In the genomic region with DNA sequence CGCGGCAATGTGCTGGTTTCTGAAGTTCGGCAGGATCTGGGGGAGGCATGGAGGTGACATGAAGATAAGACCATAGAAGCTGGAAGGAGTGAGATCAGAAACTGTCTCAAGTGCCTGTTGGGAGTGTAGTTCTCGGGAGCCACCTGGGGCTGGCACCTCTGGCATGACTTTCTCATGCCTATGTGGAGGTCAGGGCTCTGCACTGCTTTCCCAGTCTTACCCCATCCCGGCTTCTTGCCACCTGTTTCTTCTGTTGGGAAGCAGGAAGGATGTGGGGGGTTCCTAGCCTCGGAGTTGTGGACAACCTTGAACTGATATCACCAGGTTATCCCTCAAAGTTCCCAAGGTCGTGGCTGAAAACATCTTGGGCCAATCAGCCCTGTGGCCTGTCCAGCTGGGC, we compare ENCODE assay signal across 14 cellular contexts. TPM values are rescaled to one million over a fixed set of nuclear protein-coding genes. Genes with fewer than 3 reads are reported as not detected.
DNase-seq lines count a peak whose midpoint lies in the region; ATAC-seq, FAIRE-seq and TF ChIP-seq lines count a peak whose summit lies in the region.
"Had no signal": no experiment of that assay in that cellular context is flagged by ENCODE, and none has a peak within 500 bp of the region (broad histone marks: within the 10 kb centered on the region; RNA-seq: fewer than 3 reads in every experiment).

No MANE protein-coding gene starts in this region.

- no peaks in the 10 kb centered on the region for H3K36me3 Mint-ChIP-seq in nephron (ENCODE audit: low read depth)
- H3K36me3 Mint-ChIP-seq: CD4-positive, CD25-positive, alpha-beta regulatory T cell had no signal

- no peaks in the 10 kb centered on the region for H3K79me2 ChIP-seq in K562 (ENCODE audit: control insufficient read depth, insufficient read depth, low read length)

- H3K36me3 ChIP-seq in cardiac muscle cell (no peaks in the 10 kb centered on the region), heart right ventricle (no peaks in the 10 kb centered on the region), K562 (ENCODE audit: control insufficient read depth, insufficient read depth, low read length) (no peaks in the 10 kb centered on the region)

- H3K4me3 Mint-ChIP-seq in nephron, result no peak overlapping the region
- H3K4me3 Mint-ChIP-seq: CD4-positive, CD25-positive, alpha-beta regulatory T cell; HFFc6 had no signal

- BruUV-seq in K562 (replicated peaks; lab: Mats Ljungman, UMichigan), result no TSS peak

- 0 out of 2 replicates have a peak, but pooled peaks cover 17% of the 10 kb centered on the region for H4K20me1 ChIP-seq in K562 (replicated peaks; ENCODE audit: control insufficient read depth, insufficient read depth, low read length)

- intact Hi-C loops in heart right ventricle (cut with DNase I) (no loop called here), K562 (cut with micrococcal nuclease) (no loop called here)

- CTCF ChIA-PET in K562 (lab: Yijun Ruan, JAX; ENCODE audit: low intra/inter-chr PET ratio), result no interaction called here

- peaks cover 5% of the 10 kb centered on the region for H3K27me3 Mint-ChIP-seq in nephron (ENCODE audit: low read depth)

- H3K9me3 ChIP-seq in cardiac muscle cell (ENCODE audit: low read depth) (no peaks in the 10 kb centered on the region), heart right ventricle (no peaks in the 10 kb centered on the region), K562 (replicated peaks; ENCODE audit: control insufficient read depth, insufficient read depth, low read depth, low read length) (no peaks in the 10 kb centered on the region)

- H3K9me3 Mint-ChIP-seq in nephron, result no peaks in the 10 kb centered on the region
- H3K9me3 Mint-ChIP-seq: HFFc6 had no signal

- peaks cover 23% of the 10 kb centered on the region for H3K4me1 Mint-ChIP-seq in nephron
- H3K4me1 Mint-ChIP-seq: CD4-positive, CD25-positive, alpha-beta regulatory T cell had no signal

- TF ChIP-seq CTCF in cardiac muscle cell (IDR thresholded peaks at IDR 0.05; ENCODE audit: low read depth, low read length) (no peak), heart right ventricle (IDR thresholded peaks at IDR 0.05) (no peak), K562 (IDR thresholded peaks at IDR 0.05 in 2 of 3, conservative IDR thresholded peaks at IDR 0.05 in 1 of 3; ENCODE audit: insufficient read depth in 2 of 3, low read depth in 1 of 3, low read length in 3 of 3) (no peak), nephron (IDR thresholded peaks at IDR 0.05; ENCODE audit: unreplicated experiment in 3 of 3) (no peak)

- H2AFZ ChIP-seq in K562 (ENCODE audit: low read depth, low read length), result no peak overlapping the region

- no peak for TF ChIP-seq RAD21 in K562 (CRISPR knock-in tag; conservative IDR thresholded peaks at IDR 0.05 in 1 of 2, IDR thresholded peaks at IDR 0.05 in 1 of 2)

- peak overlapping the region; percentile 8 to 91 (median 72) for H3K27ac Mint-ChIP-seq in nephron
- H3K27ac Mint-ChIP-seq: CD4-positive, CD25-positive, alpha-beta regulatory T cell; HFFc6 had no signal

- H3K27me3 ChIP-seq in cardiac muscle cell (no peaks in the 10 kb centered on the region), heart right ventricle (peaks cover 0 to 7% (median 0%) of the 10 kb centered on the region in 7 donors), K562 (ENCODE audit: control insufficient read depth in 2 of 2, insufficient read depth in 2 of 2, low read length in 2 of 2) (peaks cover 22 to 45% of the 10 kb centered on the region in 2 experiments; a peak in 4 of 5 replicates)

- POLR2A ChIA-PET in K562 (lab: Yijun Ruan, JAX), result interaction anchor here (0.5 to 0.7 kb wide), 2 partner anchors 9 to 246 kb away, joined by 3 read pairs; no protein-coding TSS in a partner anchor

- peak overlapping the region; percentile 32 for H3K27ac ChIP-seq in cardiac muscle cell
- no peak overlapping the region for H3K27ac ChIP-seq in heart right ventricle
- no peak overlapping the region for H3K27ac ChIP-seq in K562 (ENCODE audit: extremely low read depth, low read depth, low read length)
- H3K27ac ChIP-seq: 22Rv1 had no signal

- FAIRE-seq in K562 (lab: Jason Lieb, UNC), result no peak

- ATAC-seq in heart right ventricle, result no peak
- no peak for ATAC-seq in K562
- ATAC-seq in GM21825 (IDR thresholded peaks at IDR 0.05; ENCODE audit: unreplicated experiment), result no peak
- no peak for ATAC-seq in GM18907 (IDR thresholded peaks at IDR 0.05; ENCODE audit: unreplicated experiment)

- in situ Hi-C loops in K562 (cut with MboI), result no loop called here

- no peak for TF ChIP-seq POLR2A in K562 (conservative IDR thresholded peaks at IDR 0.05)

- peak overlapping the region in 1 of 2 experiments; percentile 78; a peak in 2 of 4 replicates for H3K9ac ChIP-seq in K562 (ENCODE audit: insufficient read depth in 1 of 2, low read depth in 2 of 2, low read length in 2 of 2)

- WGBS in heart right ventricle, 2 donors, result 64 to 77% methylated on average over 7 of the region's 7 CpGs
- WGBS in K562 (ENCODE audit: insufficient coverage, low coverage, missing lambda C conversion rate), result 1% methylated on average over 7 of the region's 7 CpGs

- DNase-seq in cardiac muscle cell (ENCODE audit: low read depth in 1 of 2, low spot score in 1 of 2), result no peak
- DNase-seq in heart right ventricle, result no peak
- no peak for DNase-seq in K562 (ENCODE audit: extremely low read depth in 1 of 4, low spot score in 3 of 4)
- DNase-seq in NCI-H146 (lab: John Stamatoyannopoulos, UW), result no peak
- DNase-seq: CD4-positive, CD25-positive, alpha-beta regulatory T cell; DMS53; GF-D8; HCEC 1CT; HFFc6 had no signal

- H3K9me1 ChIP-seq in K562 (ENCODE audit: control insufficient read depth, insufficient read depth, low read length), result no peaks in the 10 kb centered on the region

- H3K4me3 ChIP-seq in cardiac muscle cell (no peak overlapping the region), heart right ventricle (no peak overlapping the region), K562 (no peak overlapping the region)

- H3K4me1 ChIP-seq in cardiac muscle cell (ENCODE audit: low read depth) (peaks cover 14% of the 10 kb centered on the region), heart right ventricle (peaks cover 0 to 21% (median 10%) of the 10 kb centered on the region in 9 donors), K562 (replicated peaks in 1 of 2; ENCODE audit: control insufficient read depth in 2 of 2, insufficient read depth in 2 of 2, low read length in 2 of 2) (peaks cover 6 to 22% of the 10 kb centered on the region in 2 experiments; a peak in 3 of 5 replicates)

- no peak overlapping the region for H3K4me2 ChIP-seq in K562 (ENCODE audit: insufficient read depth, low read length)

- no peak for TF ChIP-seq EP300 in K562 (IDR thresholded peaks at IDR 0.05; ENCODE audit: low read length)

RNA-seq across cellular contexts. Expression of a gene that starts 42.3 kb away (rescaled TPM):
- total RNA-seq in cardiac muscle cell (0.63 and 2.1 TPM in 2 replicates), heart right ventricle (under 1 TPM in 5 of 10 donors, not detected in 5; 0.04 to 0.14 (median 0.07) TPM), K562 (2014; rRNA removed) (not detected in 2 replicates), K562 (2014; rRNA removed; fragmentation: Illumina TruSeq; extraction: Trizol) (not detected in 2 replicates), K562 (2015; rRNA removed; fragmentation: Illumina TruSeq; extraction: Trizol) (not detected in 2 replicates), K562 (2021) (not detected in 2 replicates)
- polyA plus RNA-seq in cardiac muscle cell (1.9 and 2.6 TPM in 2 replicates), heart right ventricle (under 1 TPM; 0.01 to 0.07 TPM), K562 (2011; rRNA removed) (0.01 TPM in 1 of 2 replicates, not detected in the other), K562 (2014; fragmentation: Illumina TruSeq; extraction: Trizol) (not detected in 2 replicates), K562 (2014; fragmentation: Nextera tagmentation; extraction: Ambion mirVana) (under 1 TPM; 0.01 TPM), K562 (2014; rRNA removed) (not detected in 2 replicates)
- total RNA-seq in K562 (2011; cell fraction: chromatin; rRNA removed; ENCODE audit: low replicate concordance), result 0.19 TPM in 1 of 2 replicates, not detected in the other
- not detected in 2 replicates for total RNA-seq in K562 (2011; cell fraction: nucleolus; rRNA removed)
- total RNA-seq in K562 (2011; cell fraction: nucleoplasm; rRNA removed), result not detected in 2 replicates
- not detected in 2 replicates for polyA plus RNA-seq in K562 (2011; cell fraction: cytosol; rRNA removed)
- not detected in 2 replicates for polyA plus RNA-seq in K562 (2011; cell fraction: nucleus; rRNA removed)
- polyA plus RNA-seq in K562 (2012), result not detected in 2 replicates
- polyA minus RNA-seq in K562 (2011; rRNA and poly(A)+ RNA removed), result 0.03 TPM in 1 of 2 replicates, not detected in the other
- not detected in 2 replicates for polyA minus RNA-seq in K562 (2011; cell fraction: cytosol; rRNA and poly(A)+ RNA removed)
- polyA minus RNA-seq in K562 (2011; cell fraction: nucleus; rRNA and poly(A)+ RNA removed), result not detected in 2 replicates
- total RNA-seq: CD4-positive, CD25-positive, alpha-beta regulatory T cell; H4; HFFc6 had no signal

RNA-seq across cellular contexts. Expression of a gene that starts 46.8 kb away (rescaled TPM):
- total RNA-seq in cardiac muscle cell (56.8 and 59.2 TPM in 2 replicates), heart right ventricle (10 to 100 TPM; 25.4 to 38.1 (median 31.7) TPM), K562 (2014; rRNA removed) (32.8 and 34.4 TPM in 2 replicates), K562 (2014; rRNA removed; fragmentation: Illumina TruSeq; extraction: Trizol) (25.5 and 29.1 TPM in 2 replicates), K562 (2015; rRNA removed; fragmentation: Illumina TruSeq; extraction: Trizol) (30.0 and 31.1 TPM in 2 replicates), K562 (2021) (43.7 and 46.2 TPM in 2 replicates)
- polyA plus RNA-seq in cardiac muscle cell (40.4 and 41.9 TPM in 2 replicates), heart right ventricle (10 to 100 TPM; 12.5 to 21.8 TPM), K562 (2011; rRNA removed) (27.1 and 35.5 TPM in 2 replicates), K562 (2014; fragmentation: Illumina TruSeq; extraction: Trizol) (33.8 and 36.5 TPM in 2 replicates), K562 (2014; fragmentation: Nextera tagmentation; extraction: Ambion mirVana) (10 to 100 TPM; 11.3 to 20.1 TPM), K562 (2014; rRNA removed) (27.9 and 31.3 TPM in 2 replicates)
- total RNA-seq in K562 (2011; cell fraction: chromatin; rRNA removed; ENCODE audit: low replicate concordance), result 185 and 224 TPM in 2 replicates
- total RNA-seq in K562 (2011; cell fraction: nucleolus; rRNA removed), result 117 and 128 TPM in 2 replicates
- 131 and 167 TPM in 2 replicates for total RNA-seq in K562 (2011; cell fraction: nucleoplasm; rRNA removed)
- polyA plus RNA-seq in K562 (2011; cell fraction: cytosol; rRNA removed), result 28.7 and 29.0 TPM in 2 replicates
- polyA plus RNA-seq in K562 (2011; cell fraction: nucleus; rRNA removed), result 80.3 and 95.3 TPM in 2 replicates
- polyA plus RNA-seq in K562 (2012), result 35.6 and 36.3 TPM in 2 replicates
- 62.4 and 65.0 TPM in 2 replicates for polyA minus RNA-seq in K562 (2011; rRNA and poly(A)+ RNA removed)
- 25.7 and 31.9 TPM in 2 replicates for polyA minus RNA-seq in K562 (2011; cell fraction: cytosol; rRNA and poly(A)+ RNA removed)
- 55.6 and 71.6 TPM in 2 replicates for polyA minus RNA-seq in K562 (2011; cell fraction: nucleus; rRNA and poly(A)+ RNA removed)

RNA-seq across cellular contexts. Expression of a gene that starts 55.0 kb away (rescaled TPM):
- total RNA-seq in cardiac muscle cell, result 28.8 and 34.7 TPM in 2 replicates
- 51.4 and 64.3 TPM in 2 replicates for polyA plus RNA-seq in cardiac muscle cell
- total RNA-seq in heart right ventricle, result 10 to 100 TPM; 13.3 to 30.9 (median 18.8) TPM
- polyA plus RNA-seq in heart right ventricle, result 10 to 100 TPM; 11.0 to 31.4 TPM
- total RNA-seq in K562 (2011; cell fraction: chromatin; rRNA removed; ENCODE audit: low replicate concordance), result 23.1 and 26.6 TPM in 2 replicates
- 23.9 and 25.3 TPM in 2 replicates for total RNA-seq in K562 (2011; cell fraction: nucleolus; rRNA removed)
- 23.2 and 26.7 TPM in 2 replicates for total RNA-seq in K562 (2011; cell fraction: nucleoplasm; rRNA removed)
- 7.2 and 11.0 TPM in 2 replicates for total RNA-seq in K562 (2014; rRNA removed)
- 10.0 and 10.8 TPM in 2 replicates for total RNA-seq in K562 (2014; rRNA removed; fragmentation: Illumina TruSeq; extraction: Trizol)
- 12.3 and 13.1 TPM in 2 replicates for total RNA-seq in K562 (2015; rRNA removed; fragmentation: Illumina TruSeq; extraction: Trizol)
- 9.2 and 9.8 TPM in 2 replicates for total RNA-seq in K562 (2021)
- 14.7 and 17.7 TPM in 2 replicates for polyA plus RNA-seq in K562 (2011; rRNA removed)
- polyA plus RNA-seq in K562 (2011; cell fraction: cytosol; rRNA removed), result 10.8 and 13.6 TPM in 2 replicates
- polyA plus RNA-seq in K562 (2011; cell fraction: nucleus; rRNA removed), result 11.2 and 13.0 TPM in 2 replicates
- 11.7 and 15.4 TPM in 2 replicates for polyA plus RNA-seq in K562 (2012)
- polyA plus RNA-seq in K562 (2014; fragmentation: Illumina TruSeq; extraction: Trizol), result 10.2 and 12.5 TPM in 2 replicates
- 10 to 100 TPM; 24.4 to 37.7 TPM for polyA plus RNA-seq in K562 (2014; fragmentation: Nextera tagmentation; extraction: Ambion mirVana)
- 9.2 and 12.2 TPM in 2 replicates for polyA plus RNA-seq in K562 (2014; rRNA removed)
- 11.6 and 12.3 TPM in 2 replicates for polyA minus RNA-seq in K562 (2011; rRNA and poly(A)+ RNA removed)
- polyA minus RNA-seq in K562 (2011; cell fraction: cytosol; rRNA and poly(A)+ RNA removed), result 3.5 and 4.0 TPM in 2 replicates
- polyA minus RNA-seq in K562 (2011; cell fraction: nucleus; rRNA and poly(A)+ RNA removed), result 5.7 TPM in 2 replicates
